In the genomic region with DNA sequence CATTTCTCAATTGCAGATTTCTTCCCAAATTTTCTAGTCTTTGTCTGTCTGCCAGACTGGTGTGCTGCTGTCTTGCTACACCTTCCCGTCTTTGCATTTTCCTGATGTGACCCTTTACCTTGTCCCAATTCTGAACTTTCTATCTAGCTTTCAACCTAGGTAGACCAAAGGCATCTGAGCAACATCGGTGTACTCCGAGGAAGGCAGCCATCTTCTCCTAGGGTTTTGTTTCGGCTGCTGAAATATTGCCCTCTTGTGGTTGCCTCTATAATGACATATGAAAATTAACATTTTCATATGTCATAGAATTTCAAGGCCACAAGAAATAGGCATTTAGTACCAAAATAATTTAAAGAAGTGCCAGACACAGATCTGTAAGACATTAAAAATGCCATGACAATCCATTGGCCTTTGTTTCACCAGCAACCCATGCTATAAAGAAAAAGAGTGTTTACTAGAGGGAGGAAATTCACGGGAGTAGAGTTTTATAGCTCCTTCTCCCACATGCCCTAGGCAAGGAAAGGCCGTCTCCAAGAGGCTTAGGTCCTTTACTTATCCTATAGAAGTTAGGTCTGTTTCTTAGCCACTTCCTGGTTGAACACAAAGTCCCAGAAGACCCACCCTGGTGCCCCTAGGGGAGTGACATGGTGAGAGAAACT, we compare ENCODE assay signal across 1 cellular context.
A peak's percentile ranks its signal among the peaks of the same experiment; 100 is the strongest.
TF ChIP-seq lines count a peak whose summit lies in the region.

No MANE protein-coding gene starts in this region.

TF ChIP-seq in GM12878, 131 proteins besides CTCF, POLR2A, EP300 and RAD21 (continued from another document):
- TF ChIP-seq, protein P1, sequence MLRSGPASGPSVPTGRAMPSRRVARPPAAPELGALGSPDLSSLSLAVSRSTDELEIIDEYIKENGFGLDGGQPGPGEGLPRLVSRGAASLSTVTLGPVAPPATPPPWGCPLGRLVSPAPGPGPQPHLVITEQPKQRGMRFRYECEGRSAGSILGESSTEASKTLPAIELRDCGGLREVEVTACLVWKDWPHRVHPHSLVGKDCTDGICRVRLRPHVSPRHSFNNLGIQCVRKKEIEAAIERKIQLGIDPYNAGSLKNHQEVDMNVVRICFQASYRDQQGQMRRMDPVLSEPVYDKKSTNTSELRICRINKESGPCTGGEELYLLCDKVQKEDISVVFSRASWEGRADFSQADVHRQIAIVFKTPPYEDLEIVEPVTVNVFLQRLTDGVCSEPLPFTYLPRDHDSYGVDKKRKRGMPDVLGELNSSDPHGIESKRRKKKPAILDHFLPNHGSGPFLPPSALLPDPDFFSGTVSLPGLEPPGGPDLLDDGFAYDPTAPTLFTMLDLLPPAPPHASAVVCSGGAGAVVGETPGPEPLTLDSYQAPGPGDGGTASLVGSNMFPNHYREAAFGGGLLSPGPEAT (IDR thresholded peaks at IDR 0.05; ENCODE audit: low read depth) = no peak
- TF ChIP-seq SMC3 (IDR thresholded peaks at IDR 0.05; ENCODE audit: borderline replicate concordance, low read length) (peak; percentile 67; the same call in 1 of the 2 replicates), HDAC6 (IDR thresholded peaks at IDR 0.05; ENCODE audit: unreplicated experiment) (no peak), RBBP5 (conservative IDR thresholded peaks at IDR 0.05) (no peak), STAT3 (IDR thresholded peaks at IDR 0.05; ENCODE audit: low read depth, low read length) (no peak), ZNF384 (IDR thresholded peaks at IDR 0.05; ENCODE audit: borderline replicate concordance, low read depth, low read length) (no peak), NBN (IDR thresholded peaks at IDR 0.05) (no peak), ZSCAN29 (IDR thresholded peaks at IDR 0.05) (no peak), SP1 (IDR thresholded peaks at IDR 0.05; ENCODE audit: low read depth, low read length) (no peak), YY1 (IDR thresholded peaks at IDR 0.05; ENCODE audit: low read depth, low read length) (peak; percentile 95), RAD51 (IDR thresholded peaks at IDR 0.05) (no peak), BHLHE40 (IDR thresholded peaks at IDR 0.05; ENCODE audit: borderline replicate concordance in 1 of 2, low read depth in 2 of 2, low read length in 1 of 2) (no peak)
- TF ChIP-seq, protein P2, sequence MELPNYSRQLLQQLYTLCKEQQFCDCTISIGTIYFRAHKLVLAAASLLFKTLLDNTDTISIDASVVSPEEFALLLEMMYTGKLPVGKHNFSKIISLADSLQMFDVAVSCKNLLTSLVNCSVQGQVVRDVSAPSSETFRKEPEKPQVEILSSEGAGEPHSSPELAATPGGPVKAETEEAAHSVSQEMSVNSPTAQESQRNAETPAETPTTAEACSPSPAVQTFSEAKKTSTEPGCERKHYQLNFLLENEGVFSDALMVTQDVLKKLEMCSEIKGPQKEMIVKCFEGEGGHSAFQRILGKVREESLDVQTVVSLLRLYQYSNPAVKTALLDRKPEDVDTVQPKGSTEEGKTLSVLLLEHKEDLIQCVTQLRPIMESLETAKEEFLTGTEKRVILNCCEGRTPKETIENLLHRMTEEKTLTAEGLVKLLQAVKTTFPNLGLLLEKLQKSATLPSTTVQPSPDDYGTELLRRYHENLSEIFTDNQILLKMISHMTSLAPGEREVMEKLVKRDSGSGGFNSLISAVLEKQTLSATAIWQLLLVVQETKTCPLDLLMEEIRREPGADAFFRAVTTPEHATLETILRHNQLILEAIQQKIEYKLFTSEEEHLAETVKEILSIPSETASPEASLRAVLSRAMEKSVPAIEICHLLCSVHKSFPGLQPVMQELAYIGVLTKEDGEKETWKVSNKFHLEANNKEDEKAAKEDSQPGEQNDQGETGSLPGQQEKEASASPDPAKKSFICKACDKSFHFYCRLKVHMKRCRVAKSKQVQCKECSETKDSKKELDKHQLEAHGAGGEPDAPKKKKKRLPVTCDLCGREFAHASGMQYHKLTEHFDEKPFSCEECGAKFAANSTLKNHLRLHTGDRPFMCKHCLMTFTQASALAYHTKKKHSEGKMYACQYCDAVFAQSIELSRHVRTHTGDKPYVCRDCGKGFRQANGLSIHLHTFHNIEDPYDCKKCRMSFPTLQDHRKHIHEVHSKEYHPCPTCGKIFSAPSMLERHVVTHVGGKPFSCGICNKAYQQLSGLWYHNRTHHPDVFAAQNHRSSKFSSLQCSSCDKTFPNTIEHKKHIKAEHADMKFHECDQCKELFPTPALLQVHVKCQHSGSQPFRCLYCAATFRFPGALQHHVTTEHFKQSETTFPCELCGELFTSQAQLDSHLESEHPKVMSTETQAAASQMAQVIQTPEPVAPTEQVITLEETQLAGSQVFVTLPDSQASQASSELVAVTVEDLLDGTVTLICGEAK (IDR thresholded peaks at IDR 0.05; ENCODE audit: borderline replicate concordance) = no peak
